11 cellular contexts compared by ENCODE assay signal in the genomic region with DNA sequence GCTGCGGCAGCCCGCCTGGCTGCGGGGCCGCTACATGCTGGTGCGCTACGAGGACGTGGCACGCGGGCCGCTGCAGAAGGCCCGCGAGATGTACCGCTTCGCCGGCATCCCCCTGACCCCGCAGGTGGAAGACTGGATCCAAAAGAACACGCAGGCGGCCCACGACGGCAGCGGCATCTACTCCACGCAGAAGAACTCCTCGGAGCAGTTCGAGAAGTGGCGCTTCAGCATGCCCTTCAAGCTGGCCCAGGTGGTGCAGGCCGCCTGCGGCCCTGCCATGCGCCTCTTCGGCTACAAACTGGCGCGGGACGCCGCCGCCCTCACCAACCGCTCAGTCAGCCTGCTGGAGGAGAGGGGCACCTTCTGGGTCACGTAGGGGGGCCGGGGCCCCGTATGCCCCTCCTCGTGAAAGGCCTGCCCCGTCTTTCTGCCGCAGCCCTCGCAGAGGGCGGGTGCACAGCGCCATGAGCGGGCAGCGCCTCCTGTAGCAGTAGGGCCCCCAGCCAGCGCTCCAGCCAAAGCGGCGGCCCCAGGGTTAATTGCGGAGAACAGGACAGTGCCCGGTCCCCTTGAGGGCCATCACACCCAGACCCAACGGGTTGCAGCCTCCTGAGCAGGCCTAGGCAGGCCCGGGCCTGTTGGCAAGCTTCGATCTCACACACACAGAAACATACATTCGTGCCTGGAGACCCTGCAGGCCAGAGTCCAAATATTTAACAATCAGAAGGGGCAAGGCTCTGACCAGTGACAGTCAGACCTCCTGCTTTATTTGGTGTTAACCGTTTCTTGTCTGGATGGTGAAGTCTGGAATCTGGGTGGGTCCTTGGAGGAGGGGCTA. TPM values are rescaled to one million over a fixed set of nuclear protein-coding genes. Genes with fewer than 3 reads are reported as not detected.
A peak's percentile ranks its signal among the peaks of the same experiment; 100 is the strongest.
DNase-seq lines count a peak whose midpoint lies in the region; ATAC-seq and TF ChIP-seq lines count a peak whose summit lies in the region.
"Had no signal": no experiment of that assay in that cellular context is flagged by ENCODE, and none has a peak within 500 bp of the region (broad histone marks: within the 10 kb centered on the region; RNA-seq: fewer than 3 reads in every experiment).

No MANE protein-coding gene starts in this region.

- H3K27ac Mint-ChIP-seq in GM23338 (no peak overlapping the region), MCF 10A (ENCODE audit: low read depth, unreplicated experiment) (peak overlapping the region; percentile 98)
- no peak overlapping the region for H3K27ac Mint-ChIP-seq in stimulated activated memory B cell treated with anti-CD40 and anti-IgM and Interleukin-4, amounts not matched to agents 10 μg/mL and 1 μg/mL and 100 μg/mL, for 72 hours
- H3K27ac Mint-ChIP-seq: CD4-positive, alpha-beta memory T cell had no signal

- no peaks in the 10 kb centered on the region; the same call in 1 of the 2 replicates for H4K20me1 ChIP-seq in GM23338 (replicated peaks; ENCODE audit: insufficient read depth)

- no peaks in the 10 kb centered on the region for H3F3A ChIP-seq in GM23338 (replicated peaks; ENCODE audit: low read depth)

- no peaks in the 10 kb centered on the region for H3K79me2 ChIP-seq in GM23338 (replicated peaks; ENCODE audit: insufficient read depth)

- CTCF ChIA-PET in MCF 10A (lab: Yijun Ruan, JAX) (interaction anchor here (0.6 to 1.2 kb wide), 6 partner anchors 9 to 145 kb away, joined by 3 to 4 read pairs (median 4); partner anchors contain the start of gene CHST3), A673 (lab: Charles Lee) (no interaction called here)

- intact Hi-C loops in MCF 10A (cut with micrococcal nuclease) (loop anchor here (2.0 kb wide), 2 partner anchors 34 to 44 kb away; partner anchors contain the start of gene CHST3), left lung (cut with DNase I) (no loop called here), spleen (cut with DNase I; ENCODE audit: low total_unique reads) (no loop called here), A673 (cut with micrococcal nuclease; ENCODE audit: unreplicated experiment) (no loop called here)

- H3K27me3 Mint-ChIP-seq in GM23338 (ENCODE audit: insufficient read depth, low read depth, poor library complexity) (no peaks in the 10 kb centered on the region), MCF 10A (ENCODE audit: insufficient read depth, unreplicated experiment) (no peaks in the 10 kb centered on the region)
- H3K27me3 Mint-ChIP-seq in stimulated activated memory B cell treated with anti-CD40 and anti-IgM and Interleukin-4, amounts not matched to agents 10 μg/mL and 1 μg/mL and 100 μg/mL, for 72 hours, result peaks cover 13% of the 10 kb centered on the region
- H3K27me3 Mint-ChIP-seq: CD4-positive, alpha-beta memory T cell had no signal

- H3K9me3 ChIP-seq in left lung (no peaks in the 10 kb centered on the region), spleen (no peaks in the 10 kb centered on the region), A673 (ENCODE audit: low read depth, low read length, poor library complexity, severe bottlenecking) (no peaks in the 10 kb centered on the region)

- WGBS in spleen, 5 donors, result 90 to 96% (median 93%) methylated on average over 30 to 56 of the region's 56 CpGs

- no peak overlapping the region for H3K27ac ChIP-seq in GM23338 (ENCODE audit: low read depth)
- H3K27ac ChIP-seq in left lung, result peak overlapping the region; percentile 75 to 86
- peak overlapping the region in 7 of 8 donors; percentile 49 to 81 (median 78) for H3K27ac ChIP-seq in spleen
- H3K27ac ChIP-seq in A673 (ENCODE audit: low read depth, low read length, poor library complexity, severe bottlenecking), result no peak overlapping the region
- H3K27ac ChIP-seq: KMS-11 had no signal

- H3K27me3 ChIP-seq in GM23338 (ENCODE audit: insufficient read depth) (no peaks in the 10 kb centered on the region), left lung (no peaks in the 10 kb centered on the region), spleen (replicated peaks in 1 of 7) (no peaks in the 10 kb centered on the region), A673 (replicated peaks; ENCODE audit: insufficient read depth, low read depth, low read length, poor library complexity) (no peaks in the 10 kb centered on the region)

- H3K4me1 ChIP-seq in GM23338 (ENCODE audit: insufficient read depth) (no peaks in the 10 kb centered on the region), left lung (peaks cover 8 to 16% of the 10 kb centered on the region in 2 donors), spleen (peaks cover 0 to 40% (median 11%) of the 10 kb centered on the region in 6 donors), A673 (ENCODE audit: insufficient read depth, low read length, poor library complexity, severe bottlenecking) (peaks cover 15% of the 10 kb centered on the region)

- DNase-seq in GM23338 (ENCODE audit: low spot score), result no peak
- peak; percentile 74 for DNase-seq in MCF 10A (ENCODE audit: unreplicated experiment)
- DNase-seq in left lung, result no peak
- no peak for DNase-seq in spleen
- no peak for DNase-seq in DMS79 treated with DMSO at 0.1 percent for 48 hours (lab: John Stamatoyannopoulos, UW)
- DNase-seq in A673 (ENCODE audit: low spot score), result no peak
- no peak for DNase-seq in globus pallidus (ENCODE audit: low spot score)
- DNase-seq: activated CD4-positive, CD25-positive, alpha-beta regulatory T cell; CD4-positive, alpha-beta memory T cell had no signal

- TF ChIP-seq POLR2A in spleen (IDR thresholded peaks at IDR 0.05), result no peak

- H3K4me3 Mint-ChIP-seq in GM23338, result no peak overlapping the region
- peak overlapping the region; percentile 53 for H3K4me3 Mint-ChIP-seq in MCF 10A (ENCODE audit: unreplicated experiment)
- H3K4me3 Mint-ChIP-seq in stimulated activated memory B cell treated with anti-CD40 and anti-IgM and Interleukin-4, amounts not matched to agents 10 μg/mL and 1 μg/mL and 100 μg/mL, for 72 hours, result no peak overlapping the region
- H3K4me3 Mint-ChIP-seq: CD4-positive, alpha-beta memory T cell had no signal

- H3K4me2 ChIP-seq in GM23338, result no peak overlapping the region
- H3K4me2 ChIP-seq: KMS-11 had no signal

- BruUV-seq in MCF 10A (replicated peaks; lab: Mats Ljungman, UMichigan), result no TSS peak
- no TSS peak for BruUV-seq in A673 (replicated peaks; lab: Mats Ljungman, UMichigan)

- H3K36me3 ChIP-seq in GM23338 (ENCODE audit: insufficient read depth) (no peaks in the 10 kb centered on the region; the same call in 1 of the 2 replicates), left lung (peaks cover 0 to 16% of the 10 kb centered on the region in 2 donors), spleen (peaks cover 0 to 24% (median 0%) of the 10 kb centered on the region in 6 donors), A673 (ENCODE audit: insufficient read depth, low read length, poor library complexity, severe bottlenecking) (no peaks in the 10 kb centered on the region)

- peak; percentile 33; the same call in 2 of the 3 replicates for ATAC-seq in GM23338
- no peak for ATAC-seq in left lung
- ATAC-seq in stimulated activated memory B cell treated with anti-CD40 and anti-IgM and Interleukin-4, amounts not matched to agents 10 μg/mL and 1 μg/mL and 100 μg/mL, for 72 hours, result no peak

- H3K9me3 Mint-ChIP-seq in GM23338 (no peaks in the 10 kb centered on the region), MCF 10A (ENCODE audit: unreplicated experiment) (no peaks in the 10 kb centered on the region)
- no peaks in the 10 kb centered on the region for H3K9me3 Mint-ChIP-seq in stimulated activated memory B cell treated with anti-CD40 and anti-IgM and Interleukin-4, amounts not matched to agents 10 μg/mL and 1 μg/mL and 100 μg/mL, for 72 hours
- H3K9me3 Mint-ChIP-seq: CD4-positive, alpha-beta memory T cell had no signal

- peaks cover 8% of the 10 kb centered on the region for H3K4me1 Mint-ChIP-seq in GM23338
- peaks cover 28% of the 10 kb centered on the region for H3K4me1 Mint-ChIP-seq in MCF 10A (ENCODE audit: insufficient read depth, unreplicated experiment)
- H3K4me1 Mint-ChIP-seq in stimulated activated memory B cell treated with anti-CD40 and anti-IgM and Interleukin-4, amounts not matched to agents 10 μg/mL and 1 μg/mL and 100 μg/mL, for 72 hours, result no peaks in the 10 kb centered on the region
- H3K4me1 Mint-ChIP-seq: CD4-positive, alpha-beta memory T cell had no signal

- H3K4me3 ChIP-seq in GM23338 (no peak overlapping the region), left lung (no peak overlapping the region), spleen (no peak overlapping the region), A673 (ENCODE audit: low read depth, low read length, poor library complexity, severe bottlenecking) (no peak overlapping the region)

- POLR2A ChIA-PET in MCF 10A (lab: Yijun Ruan, JAX) (interaction anchor here (1.0 to 4.9 kb wide), 7 partner anchors 9 to 137 kb away, joined by 3 to 56 read pairs (median 16); no protein-coding TSS in a partner anchor), A673 (lab: Charles Lee; ENCODE audit: low non-redundant PET) (no interaction called here)

- H2AFZ ChIP-seq in GM23338, result no peak overlapping the region

- peaks cover 4% of the 10 kb centered on the region; the same call in 1 of the 3 replicates for H3K36me3 Mint-ChIP-seq in GM23338 (ENCODE audit: low read depth)
- peaks cover 79% of the 10 kb centered on the region for H3K36me3 Mint-ChIP-seq in MCF 10A (ENCODE audit: insufficient read depth, unreplicated experiment)
- H3K36me3 Mint-ChIP-seq in stimulated activated memory B cell treated with anti-CD40 and anti-IgM and Interleukin-4, amounts not matched to agents 10 μg/mL and 1 μg/mL and 100 μg/mL, for 72 hours, result no peaks in the 10 kb centered on the region
- H3K36me3 Mint-ChIP-seq: CD4-positive, alpha-beta memory T cell had no signal

- TF ChIP-seq CTCF in GM23338 (conservative IDR thresholded peaks at IDR 0.05; ENCODE audit: low read depth in 2 of 2), result no peak
- no peak for TF ChIP-seq CTCF in MCF 10A (IDR thresholded peaks at IDR 0.05; ENCODE audit: unreplicated experiment)
- TF ChIP-seq CTCF in left lung (IDR thresholded peaks at IDR 0.05), result no peak
- no peak for TF ChIP-seq CTCF in spleen (IDR thresholded peaks at IDR 0.05 in 8 of 11, conservative IDR thresholded peaks at IDR 0.05 in 3 of 11)
- TF ChIP-seq CTCF in A673 (conservative IDR thresholded peaks at IDR 0.05; ENCODE audit: low read depth, low read length), result no peak

- no peaks in the 10 kb centered on the region for H3K9me2 ChIP-seq in GM23338 (ENCODE audit: insufficient read depth)

TF ChIP-seq in GM23338, 12 proteins besides CTCF, POLR2A, EP300 and RAD21 (continues in another document):
- TF ChIP-seq ZNF331 (CRISPR knock-in tag; IDR thresholded peaks at IDR 0.05; ENCODE audit: low read depth), result no peak

RNA-seq across cellular contexts. Expression of gene CHST3, which starts 44.1 kb away (rescaled TPM):
- 6.8 and 8.3 TPM in 2 replicates for total RNA-seq in GM23338 (2014; rRNA removed; shearing (Covaris generic))
- polyA plus RNA-seq in GM23338 (2016; fragmentation: Nextera tagmentation; extraction: Ambion mirVana) (0.94 and 1.1 TPM in 2 replicates), spleen (1 to 10 TPM in 1 of 3 donors, under 1 TPM in 2; 0.28 to 1.6 (median 0.56) TPM)
- total RNA-seq in MCF 10A (2022) (28.7 and 29.3 TPM in 2 replicates), left lung (10 to 100 TPM; 10.3 to 20.1 TPM), spleen (1 to 10 TPM; 4.1 to 8.7 (median 6.1) TPM), A673 (2021) (8.7 and 10.0 TPM in 2 replicates)
- total RNA-seq: CD4-positive, alpha-beta memory T cell had no signal
- polyA plus RNA-seq: CD4-positive, alpha-beta memory T cell had no signal

Comparison
In these comparisons a context has a peak if more than half of its experiments do, and no peak if none do; other contexts are left out.
1. H3K27ac ChIP-seq: peak in left lung (2 of 2) and spleen (7 of 8); none in GM23338 (single experiment) and A673 (single experiment).